In genomic region chr10:32366588-32366987, GRCh38 we compare ENCODE assay signal across 23 cellular contexts. TPM values are rescaled to one million over a fixed set of nuclear protein-coding genes. Genes with fewer than 3 reads are reported as not detected.
A peak's percentile ranks its signal among the peaks of the same experiment; 100 is the strongest.
DNase-seq lines count a peak whose midpoint lies in the region; ATAC-seq and FAIRE-seq lines count a peak whose summit lies in the region.
"Had no signal": no experiment of that assay in that cellular context is flagged by ENCODE, and none has a peak within 500 bp of the region (broad histone marks: within the 10 kb centered on the region; RNA-seq: fewer than 3 reads in every experiment).

No MANE protein-coding gene starts in this region.

- intact Hi-C loops in activated CD4-positive, alpha-beta T cell treated with anti-CD3 and anti-CD28 coated beads, Interleukin-2, amount 10 ng/mL, durations not matched to agents 24 days and 14 days (cut with micrococcal nuclease), result no loop called here
- intact Hi-C loops in activated T-helper 1 cell treated with anti-CD3 and anti-CD28 coated beads, Interleukin-12 subunit alpha, Interleukin-12 subunit beta, Interleukin-2, Interleukin-4 antibody, amounts not matched to agents 30 ng/mL and 10 ng/mL and 1 ng/mL, durations not matched to agents 14 hours and 24 hours and 36 hours (cut with micrococcal nuclease), result loop anchor here (1.0 to 5.0 kb wide), 2 partner anchors 9 to 504 kb away; no protein-coding TSS in a partner anchor

- POLR2A ChIA-PET in naive thymus-derived CD8-positive, alpha-beta T cell (lab: Charles Lee), result interaction anchor here (1.3 to 1.9 kb wide), 3 partner anchors 12 to 110 kb away, joined by 3 to 8 read pairs (median 5); no protein-coding TSS in a partner anchor

- H3K4me1 Mint-ChIP-seq in activated CD4-positive, alpha-beta T cell treated with anti-CD3 and anti-CD28 coated beads, Interleukin-2, amount 10 ng/mL, durations not matched to agents 24 days and 14 days, result peaks cover 40% of the 10 kb centered on the region
- H3K4me1 Mint-ChIP-seq in CD4-positive, CD25-positive, alpha-beta regulatory T cell, result peaks cover 43 to 86% (median 64%) of the 10 kb centered on the region in 4 donors
- H3K4me1 Mint-ChIP-seq in activated T-helper 1 cell treated with anti-CD3 and anti-CD28 coated beads, Interleukin-12 subunit alpha, Interleukin-12 subunit beta, Interleukin-2, Interleukin-4 antibody, amounts not matched to agents 30 ng/mL and 10 ng/mL and 1 ng/mL, durations not matched to agents 14 hours and 24 hours and 36 hours (ENCODE audit: low read depth), result peaks cover 52% of the 10 kb centered on the region
- peaks cover 31 to 74% (median 65%) of the 10 kb centered on the region in 4 donors for H3K4me1 Mint-ChIP-seq in naive thymus-derived CD8-positive, alpha-beta T cell

- no peak for ATAC-seq in CD4-positive, CD25-positive, alpha-beta regulatory T cell (ENCODE audit: low read depth in 2 of 2)
- no peak for ATAC-seq in naive thymus-derived CD8-positive, alpha-beta T cell
- ATAC-seq: activated naive CD4-positive, alpha-beta T cell treated with anti-CD3 and anti-CD28 coated beads, Interleukin-2, amount 50 U/mL, for 72 hours; left cardiac atrium; stimulated activated naive CD8-positive, alpha-beta T cell treated with anti-CD3 and anti-CD28 coated beads, Interleukin-15, Interleukin-2, amounts not matched to agents 100 U/mL and 50 U/mL, for 24 hours had no signal

- peak overlapping the region; percentile 79 for H3K4me3 ChIP-seq in CD4-positive, CD25-positive, alpha-beta regulatory T cell (ENCODE audit: low read depth, low read length)
- H3K4me3 ChIP-seq: testis had no signal

- peaks cover 16% of the 10 kb centered on the region for H3K36me3 ChIP-seq in CD4-positive, CD25-positive, alpha-beta regulatory T cell (ENCODE audit: control insufficient read depth, insufficient read depth, low read length)

- peak overlapping the region; percentile 46 for H3K4me3 Mint-ChIP-seq in activated CD4-positive, alpha-beta T cell treated with anti-CD3 and anti-CD28 coated beads, Interleukin-2, amount 10 ng/mL, durations not matched to agents 24 days and 14 days
- peak overlapping the region; percentile 14 to 86 (median 48) for H3K4me3 Mint-ChIP-seq in CD4-positive, CD25-positive, alpha-beta regulatory T cell
- H3K4me3 Mint-ChIP-seq in activated T-helper 1 cell treated with anti-CD3 and anti-CD28 coated beads, Interleukin-12 subunit alpha, Interleukin-12 subunit beta, Interleukin-2, Interleukin-4 antibody, amounts not matched to agents 30 ng/mL and 10 ng/mL and 1 ng/mL, durations not matched to agents 14 hours and 24 hours and 36 hours, result peak overlapping the region; percentile 19
- H3K4me3 Mint-ChIP-seq in naive thymus-derived CD8-positive, alpha-beta T cell, result peak overlapping the region in 4 of 10 donors; percentile 16 to 33 (median 26)
- H3K4me3 Mint-ChIP-seq: central memory CD8-positive, alpha-beta T cell; dendritic cell treated with granulocyte-macrophage colony-stimulating factor and Interleukin-4, amounts not matched to agents 40 ng/mL and 50 ng/mL, for 4 days had no signal

- H3K9me3 Mint-ChIP-seq in activated CD4-positive, alpha-beta T cell treated with anti-CD3 and anti-CD28 coated beads, Interleukin-2, amount 10 ng/mL, durations not matched to agents 24 days and 14 days, result no peaks in the 10 kb centered on the region
- no peaks in the 10 kb centered on the region for H3K9me3 Mint-ChIP-seq in CD4-positive, CD25-positive, alpha-beta regulatory T cell
- H3K9me3 Mint-ChIP-seq in activated T-helper 1 cell treated with anti-CD3 and anti-CD28 coated beads, Interleukin-12 subunit alpha, Interleukin-12 subunit beta, Interleukin-2, Interleukin-4 antibody, amounts not matched to agents 30 ng/mL and 10 ng/mL and 1 ng/mL, durations not matched to agents 14 hours and 24 hours and 36 hours, result no peaks in the 10 kb centered on the region
- no peaks in the 10 kb centered on the region for H3K9me3 Mint-ChIP-seq in naive thymus-derived CD8-positive, alpha-beta T cell
- H3K9me3 Mint-ChIP-seq: activated naive CD4-positive, alpha-beta T cell treated with anti-CD3 and anti-CD28 coated beads, Interleukin-2, amount 50 U/mL, for 72 hours; CD8-positive, alpha-beta memory T cell; central memory CD8-positive, alpha-beta T cell; dendritic cell treated with granulocyte-macrophage colony-stimulating factor and Interleukin-4, amounts not matched to agents 40 ng/mL and 50 ng/mL, for 4 days had no signal

- FAIRE-seq in RCC 7860 (lab: Jason Lieb, UNC), result no peak

- no peaks in the 10 kb centered on the region for H3K27me3 Mint-ChIP-seq in activated CD4-positive, alpha-beta T cell treated with anti-CD3 and anti-CD28 coated beads, Interleukin-2, amount 10 ng/mL, durations not matched to agents 24 days and 14 days
- H3K27me3 Mint-ChIP-seq in CD4-positive, CD25-positive, alpha-beta regulatory T cell, result no peaks in the 10 kb centered on the region
- H3K27me3 Mint-ChIP-seq in activated T-helper 1 cell treated with anti-CD3 and anti-CD28 coated beads, Interleukin-12 subunit alpha, Interleukin-12 subunit beta, Interleukin-2, Interleukin-4 antibody, amounts not matched to agents 30 ng/mL and 10 ng/mL and 1 ng/mL, durations not matched to agents 14 hours and 24 hours and 36 hours (ENCODE audit: insufficient read depth), result no peaks in the 10 kb centered on the region
- no peaks in the 10 kb centered on the region for H3K27me3 Mint-ChIP-seq in naive thymus-derived CD8-positive, alpha-beta T cell
- H3K27me3 Mint-ChIP-seq: CD8-positive, alpha-beta memory T cell; central memory CD8-positive, alpha-beta T cell; dendritic cell treated with granulocyte-macrophage colony-stimulating factor and Interleukin-4, amounts not matched to agents 40 ng/mL and 50 ng/mL, for 4 days had no signal

- H3K27ac ChIP-seq in CD4-positive, CD25-positive, alpha-beta regulatory T cell (ENCODE audit: insufficient read depth, low read length, poor library complexity, severe bottlenecking), result peak overlapping the region; percentile 42
- H3K27ac ChIP-seq: testis had no signal

- no peak overlapping the region for H3K27ac Mint-ChIP-seq in activated CD4-positive, alpha-beta T cell treated with anti-CD3 and anti-CD28 coated beads, Interleukin-2, amount 10 ng/mL, durations not matched to agents 24 days and 14 days
- peak overlapping the region in 1 of 3 donors; percentile 83 for H3K27ac Mint-ChIP-seq in CD4-positive, CD25-positive, alpha-beta regulatory T cell
- peak overlapping the region; percentile 34 for H3K27ac Mint-ChIP-seq in activated T-helper 1 cell treated with anti-CD3 and anti-CD28 coated beads, Interleukin-12 subunit alpha, Interleukin-12 subunit beta, Interleukin-2, Interleukin-4 antibody, amounts not matched to agents 30 ng/mL and 10 ng/mL and 1 ng/mL, durations not matched to agents 14 hours and 24 hours and 36 hours
- peak overlapping the region in 6 of 10 donors; percentile 49 to 77 (median 64) for H3K27ac Mint-ChIP-seq in naive thymus-derived CD8-positive, alpha-beta T cell
- H3K27ac Mint-ChIP-seq: activated naive CD4-positive, alpha-beta T cell treated with anti-CD3 and anti-CD28 coated beads, Interleukin-2, amount 50 U/mL, for 72 hours; dendritic cell treated with granulocyte-macrophage colony-stimulating factor and Interleukin-4, amounts not matched to agents 40 ng/mL and 50 ng/mL, for 4 days had no signal

- peaks cover 3% of the 10 kb centered on the region for H3K36me3 Mint-ChIP-seq in activated CD4-positive, alpha-beta T cell treated with anti-CD3 and anti-CD28 coated beads, Interleukin-2, amount 10 ng/mL, durations not matched to agents 24 days and 14 days (ENCODE audit: low read depth)
- peaks cover 6% of the 10 kb centered on the region for H3K36me3 Mint-ChIP-seq in CD4-positive, CD25-positive, alpha-beta regulatory T cell
- peaks cover 2% of the 10 kb centered on the region for H3K36me3 Mint-ChIP-seq in activated T-helper 1 cell treated with anti-CD3 and anti-CD28 coated beads, Interleukin-12 subunit alpha, Interleukin-12 subunit beta, Interleukin-2, Interleukin-4 antibody, amounts not matched to agents 30 ng/mL and 10 ng/mL and 1 ng/mL, durations not matched to agents 14 hours and 24 hours and 36 hours (ENCODE audit: low read depth)
- H3K36me3 Mint-ChIP-seq in naive thymus-derived CD8-positive, alpha-beta T cell, result peaks cover 0 to 27% (median 0%) of the 10 kb centered on the region in 3 donors

- peaks cover 82% of the 10 kb centered on the region for H3K4me1 ChIP-seq in CD4-positive, CD25-positive, alpha-beta regulatory T cell (ENCODE audit: control insufficient read depth, insufficient read depth, low read length, poor library complexity, severe bottlenecking)
- H3K4me1 ChIP-seq: testis had no signal

- H3K27me3 ChIP-seq in CD4-positive, CD25-positive, alpha-beta regulatory T cell (ENCODE audit: control insufficient read depth, insufficient read depth, low read length), result no peaks in the 10 kb centered on the region
- H3K27me3 ChIP-seq: testis had no signal

- no peaks in the 10 kb centered on the region for H3K9me3 ChIP-seq in CD4-positive, CD25-positive, alpha-beta regulatory T cell (ENCODE audit: control insufficient read depth in 2 of 2, low read length in 2 of 2)
- H3K9me3 ChIP-seq: testis had no signal

- DNase-seq in activated CD4-positive, alpha-beta T cell treated with anti-CD3 and anti-CD28 coated beads, Interleukin-2, amount 10 ng/mL, durations not matched to agents 24 days and 14 days, result peak; percentile 54
- DNase-seq in activated CD4-positive, alpha-beta T cell treated with anti-CD3 and anti-CD28 coated beads for 1 hour, result no peak
- DNase-seq in CD4-positive, CD25-positive, alpha-beta regulatory T cell, result peak in 1 of 3 donors; percentile 24
- DNase-seq in activated T-helper 1 cell treated with anti-CD3 and anti-CD28 coated beads, Interleukin-12 subunit alpha, Interleukin-12 subunit beta, Interleukin-2, Interleukin-4 antibody, amounts not matched to agents 30 ng/mL and 10 ng/mL and 1 ng/mL, durations not matched to agents 14 hours and 24 hours and 36 hours (ENCODE audit: low spot score), result no peak
- no peak for DNase-seq in naive thymus-derived CD8-positive, alpha-beta T cell
- DNase-seq in NCI-H1417 (lab: John Stamatoyannopoulos, UW) (no peak), NCI-H146 (lab: John Stamatoyannopoulos, UW) (no peak), RCC 7860 (ENCODE audit: low spot score) (no peak)
- DNase-seq: 8988T; CD8-positive, alpha-beta memory T cell; DMS153; IMR-90; left cardiac atrium; mesenchymal stem cell; NCI-H187; NCI-H2171 treated with DMSO at 0.1 percent for 48 hours; NCI-H524 treated with DMSO at 0.1 percent for 48 hours; SHP77; stimulated activated naive CD8-positive, alpha-beta T cell treated with anti-CD3 and anti-CD28 coated beads, Interleukin-15, Interleukin-2, amounts not matched to agents 100 U/mL and 50 U/mL, for 24 hours; testis had no signal

RNA-seq across cellular contexts. Expression of gene EPC1, which starts 19.6 kb away (rescaled TPM):
- total RNA-seq in activated CD4-positive, alpha-beta T cell treated with anti-CD3 and anti-CD28 coated beads, Interleukin-2, amount 10 ng/mL, durations not matched to agents 24 days and 14 days, result 32.3 and 34.3 TPM in 2 replicates
- 218 TPM for total RNA-seq in CD4-positive, CD25-positive, alpha-beta regulatory T cell
- 10 to 100 TPM; 46.6 to 64.4 (median 56.8) TPM for polyA plus RNA-seq in CD4-positive, CD25-positive, alpha-beta regulatory T cell
- 36.5 and 37.8 TPM in 2 replicates for total RNA-seq in activated T-helper 1 cell treated with anti-CD3 and anti-CD28 coated beads, Interleukin-12 subunit alpha, Interleukin-12 subunit beta, Interleukin-2, Interleukin-4 antibody, amounts not matched to agents 30 ng/mL and 10 ng/mL and 1 ng/mL, durations not matched to agents 14 hours and 24 hours and 36 hours
- total RNA-seq in naive thymus-derived CD8-positive, alpha-beta T cell, result 100 to 1,000 TPM; 128 to 131 TPM
- polyA plus RNA-seq in naive thymus-derived CD8-positive, alpha-beta T cell, result 10 to 100 TPM; 36.9 to 48.5 (median 46.2) TPM
